ENCODE assay signal across 1 cellular context in the genomic region with DNA sequence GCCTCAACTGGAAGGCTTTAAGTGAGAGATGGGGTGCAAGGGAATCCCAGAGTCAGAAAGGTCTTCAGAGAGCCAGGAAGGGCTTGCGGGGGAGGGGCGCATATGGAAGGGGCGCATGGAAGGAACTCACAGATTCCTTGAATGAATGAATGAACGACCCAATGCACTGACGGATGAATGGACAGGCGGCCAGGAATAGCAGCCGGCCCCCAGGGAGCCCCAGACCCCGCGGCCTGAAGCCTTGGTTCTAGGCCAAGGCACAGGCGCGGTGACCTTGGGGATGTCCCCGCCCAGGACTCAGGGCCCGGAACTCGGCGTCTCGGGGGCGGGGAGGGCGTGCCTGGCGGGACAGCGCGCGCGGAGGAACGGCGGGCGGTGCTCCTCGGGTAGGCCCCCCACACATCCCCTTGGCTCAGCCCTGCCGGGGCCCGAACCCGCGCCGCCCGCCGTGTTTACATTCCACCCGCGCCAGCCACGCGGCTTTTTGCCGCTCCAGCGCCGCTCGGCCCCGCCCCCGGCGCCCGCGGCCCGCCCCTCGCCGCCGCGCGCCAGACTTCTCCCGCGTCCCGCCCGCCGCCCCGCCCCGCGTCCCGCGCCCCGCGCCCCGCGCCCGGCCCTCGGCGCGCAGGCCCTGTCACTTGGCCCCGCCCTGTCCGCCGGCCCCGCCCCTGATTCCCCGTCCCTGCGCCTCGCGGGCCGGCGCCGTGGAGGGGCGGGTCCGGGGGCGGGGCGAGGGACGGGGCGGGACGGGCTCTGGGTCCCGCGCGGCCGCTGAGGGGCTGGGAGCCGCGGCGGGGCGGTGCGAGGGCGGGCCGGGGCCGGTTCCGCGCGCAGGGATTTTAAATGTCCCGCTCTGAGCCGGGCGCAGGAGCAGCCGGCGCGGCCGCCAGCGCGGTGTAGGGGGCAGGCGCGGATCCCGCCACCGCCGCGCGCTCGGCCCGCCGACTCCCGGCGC.
A peak's percentile ranks its signal among the peaks of the same experiment; 100 is the strongest.
TF ChIP-seq lines count a peak whose summit lies in the region.

CCNE1 (plus strand) TSS at position 867 of the 955 bp plus-strand sequence. CDS start 565 bp downstream, outside the sequence.

TF ChIP-seq in K562, 482 proteins besides CTCF, POLR2A, EP300 and RAD21 (continued from another document):
- TF ChIP-seq, protein P1, sequence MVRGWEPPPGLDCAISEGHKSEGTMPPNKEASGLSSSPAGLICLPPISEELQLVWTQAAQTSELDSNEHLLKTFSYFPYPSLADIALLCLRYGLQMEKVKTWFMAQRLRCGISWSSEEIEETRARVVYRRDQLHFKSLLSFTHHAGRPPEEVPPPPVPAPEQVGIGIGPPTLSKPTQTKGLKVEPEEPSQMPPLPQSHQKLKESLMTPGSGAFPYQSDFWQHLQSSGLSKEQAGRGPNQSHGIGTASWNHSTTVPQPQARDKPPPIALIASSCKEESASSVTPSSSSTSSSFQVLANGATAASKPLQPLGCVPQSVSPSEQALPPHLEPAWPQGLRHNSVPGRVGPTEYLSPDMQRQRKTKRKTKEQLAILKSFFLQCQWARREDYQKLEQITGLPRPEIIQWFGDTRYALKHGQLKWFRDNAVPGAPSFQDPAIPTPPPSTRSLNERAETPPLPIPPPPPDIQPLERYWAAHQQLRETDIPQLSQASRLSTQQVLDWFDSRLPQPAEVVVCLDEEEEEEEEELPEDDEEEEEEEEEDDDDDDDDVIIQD (CRISPR knock-in tag; IDR thresholded peaks at IDR 0.05): no peak
- TF ChIP-seq ZBTB7A (IDR thresholded peaks at IDR 0.05; ENCODE audit: borderline replicate concordance, control insufficient read depth, low read depth, low read length) (peak; percentile 77; the same call in 1 of the 2 replicates), POLR2AphosphoS5 (IDR thresholded peaks at IDR 0.05; ENCODE audit: control insufficient read depth, insufficient read depth, low read depth, low read length) (peak; percentile 72; the same call in 1 of the 2 replicates), CREB3L1 (IDR thresholded peaks at IDR 0.05; ENCODE audit: borderline replicate concordance, low read depth) (0 out of 2 replicates have a peak, but pooled peaks have one; percentile 43), TAF15 (IDR thresholded peaks at IDR 0.05; ENCODE audit: low read depth, low read length) (no peak), VEZF1 (CRISPR knock-in tag; IDR thresholded peaks at IDR 0.05) (peak; percentile 80), SP1 (CRISPR knock-in tag; IDR thresholded peaks at IDR 0.05) (peak; percentile 84), L3MBTL2 (IDR thresholded peaks at IDR 0.05) (peak; percentile 73), TAF1 (IDR thresholded peaks at IDR 0.05; ENCODE audit: control insufficient read depth, extremely low read depth, insufficient read depth, low read length, severe bottlenecking) (peak; percentile 47), RB1 (IDR thresholded peaks at IDR 0.05; ENCODE audit: low read depth) (peak; percentile 80; the same call in 1 of the 2 replicates)
- TF ChIP-seq, protein P2, sequence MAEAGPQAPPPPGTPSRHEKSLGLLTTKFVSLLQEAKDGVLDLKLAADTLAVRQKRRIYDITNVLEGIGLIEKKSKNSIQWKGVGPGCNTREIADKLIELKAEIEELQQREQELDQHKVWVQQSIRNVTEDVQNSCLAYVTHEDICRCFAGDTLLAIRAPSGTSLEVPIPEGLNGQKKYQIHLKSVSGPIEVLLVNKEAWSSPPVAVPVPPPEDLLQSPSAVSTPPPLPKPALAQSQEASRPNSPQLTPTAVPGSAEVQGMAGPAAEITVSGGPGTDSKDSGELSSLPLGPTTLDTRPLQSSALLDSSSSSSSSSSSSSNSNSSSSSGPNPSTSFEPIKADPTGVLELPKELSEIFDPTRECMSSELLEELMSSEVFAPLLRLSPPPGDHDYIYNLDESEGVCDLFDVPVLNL (CRISPR knock-in tag; IDR thresholded peaks at IDR 0.05; ENCODE audit: low read depth): peak; percentile 88; the same call in 1 of the 2 replicates
TF ChIP-seq in K562: peak in this region for 105.
